In the genomic region with DNA sequence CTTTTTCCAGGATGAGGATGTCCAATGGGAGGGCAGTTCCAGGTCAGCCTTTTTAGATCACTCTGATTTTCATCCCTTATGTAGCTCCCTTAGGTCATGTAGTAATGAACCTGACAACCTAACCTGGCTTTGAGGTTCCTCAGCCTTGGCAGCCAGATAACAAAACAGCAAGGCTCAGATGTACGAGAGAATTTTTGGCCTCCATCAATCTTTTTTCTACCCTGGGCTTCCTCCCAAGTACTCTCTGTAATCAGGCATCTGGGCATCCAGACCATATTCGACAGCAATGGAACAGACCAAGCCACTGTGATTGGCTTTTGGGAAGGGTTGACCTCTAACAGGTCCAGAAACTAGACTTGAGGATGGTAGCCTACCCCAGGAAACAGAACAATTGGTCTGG, we compare ENCODE assay signal across 37 cellular contexts. TPM values are rescaled to one million over a fixed set of nuclear protein-coding genes. Genes with fewer than 3 reads are reported as not detected.
"Had no signal": no experiment of that assay in that cellular context is flagged by ENCODE, and none has a peak within 500 bp of the region (broad histone marks: within the 10 kb centered on the region; RNA-seq: fewer than 3 reads in every experiment).

No MANE protein-coding gene starts in this region.

- H3K27ac Mint-ChIP-seq: activated B cell treated with CpG ODN at 0.5 μM for 24 hours; activated CD4-positive, alpha-beta memory T cell treated with anti-CD3 and anti-CD28 coated beads for 36 hours; activated CD8-positive, alpha-beta T cell treated with anti-CD3 and anti-CD28 coated beads for 36 hours; activated naive CD4-positive, alpha-beta T cell treated with anti-CD3 and anti-CD28 coated beads for 36 hours; activated naive CD4-positive, alpha-beta T cell treated with anti-CD3 and anti-CD28 coated beads, Interleukin-2, amount 50 U/mL, for 72 hours; activated naive CD8-positive, alpha-beta T cell treated with anti-CD3 and anti-CD28 coated beads for 36 hours; activated T-cell treated with anti-CD3 and anti-CD28 coated beads, Interleukin-2, amount 50 U/mL, for 72 hours; activated T-helper 1 cell treated with anti-CD3 and anti-CD28 coated beads, Interleukin-12 subunit alpha, Interleukin-12 subunit beta, Interleukin-2, Interleukin-4 antibody, amounts not matched to agents 30 ng/mL and 10 ng/mL and 1 ng/mL, durations not matched to agents 14 hours and 24 hours and 36 hours; activated T-helper 17 cell treated with anti-CD3 and anti-CD28 coated beads, Interleukin-2, amount 50 U/mL, for 72 hours; T-helper 1 cell treated with Interleukin-12 subunit alpha and Interleukin-12 subunit beta and Interleukin-4 antibody, amounts not matched to agents 30 μg/mL and 1 μg/mL, for 36 hours; T-helper 2 cell treated with Interferon-gamma antibody and Interleukin-4, amounts not matched to agents 5 μg/mL and 100 μg/mL, for 36 hours had no signal

- H3K36me3 ChIP-seq: adrenal gland, brain microvascular endothelial cell, breast epithelium had no signal

- H3K9me3 Mint-ChIP-seq: activated B cell treated with CpG ODN at 0.5 μM for 24 hours; activated CD4-positive, alpha-beta memory T cell treated with anti-CD3 and anti-CD28 coated beads for 36 hours; activated CD8-positive, alpha-beta T cell treated with anti-CD3 and anti-CD28 coated beads for 36 hours; activated naive CD4-positive, alpha-beta T cell treated with anti-CD3 and anti-CD28 coated beads for 36 hours; activated naive CD4-positive, alpha-beta T cell treated with anti-CD3 and anti-CD28 coated beads, Interleukin-2, amount 50 U/mL, for 72 hours; activated naive CD8-positive, alpha-beta T cell treated with anti-CD3 and anti-CD28 coated beads for 36 hours; activated T-cell treated with anti-CD3 and anti-CD28 coated beads, Interleukin-2, amount 50 U/mL, for 4 hours; activated T-cell treated with anti-CD3 and anti-CD28 coated beads, Interleukin-2, amount 50 U/mL, for 72 hours; activated T-helper 1 cell treated with anti-CD3 and anti-CD28 coated beads, Interleukin-12 subunit alpha, Interleukin-12 subunit beta, Interleukin-2, Interleukin-4 antibody, amounts not matched to agents 30 ng/mL and 10 ng/mL and 1 ng/mL, durations not matched to agents 14 hours and 24 hours and 36 hours; activated T-helper 17 cell treated with anti-CD3 and anti-CD28 coated beads, Interleukin-2, amount 50 U/mL, for 72 hours; T-helper 1 cell treated with Interleukin-12 subunit alpha and Interleukin-12 subunit beta and Interleukin-4 antibody, amounts not matched to agents 30 μg/mL and 1 μg/mL, for 36 hours; T-helper 2 cell treated with Interferon-gamma antibody and Interleukin-4, amounts not matched to agents 5 μg/mL and 100 μg/mL, for 36 hours had no signal

- DNase-seq: activated B cell treated with CpG ODN at 0.5 μM for 24 hours; activated CD4-positive, alpha-beta memory T cell treated with anti-CD3 and anti-CD28 coated beads for 36 hours; activated CD4-positive, alpha-beta T cell treated with anti-CD3 and anti-CD28 coated beads for 48 hours; activated CD4-positive, alpha-beta T cell treated with anti-CD3 and anti-CD28 coated beads, Interleukin-2, amount 50 U/mL, for 1 hour; activated CD4-positive, alpha-beta T cell treated with anti-CD3 and anti-CD28 coated beads, Interleukin-2, amount 50 U/mL, for 4 hours; activated CD4-positive, CD25-positive, alpha-beta regulatory T cell treated with anti-CD3 and anti-CD28 coated beads, Interleukin-2, amount 50 U/mL, for 72 hours; activated CD8-positive, alpha-beta memory T cell treated with anti-CD3 and anti-CD28 coated beads, Interleukin-2, amount 50 U/mL, for 4 hours; activated CD8-positive, alpha-beta T cell treated with anti-CD3 and anti-CD28 coated beads for 36 hours; activated effector memory CD4-positive, alpha-beta T cell treated with anti-CD3 and anti-CD28 coated beads, Interleukin-2, amount 50 U/mL, for 16 hours; activated gamma-delta T cell treated with Interleukin-2 at 50 U/mL for 16 hours; activated naive CD4-positive, alpha-beta T cell; activated naive CD4-positive, alpha-beta T cell treated with anti-CD3 and anti-CD28 coated beads for 36 hours; activated naive CD4-positive, alpha-beta T cell treated with anti-CD3 and anti-CD28 coated beads, Interleukin-2, amount 50 U/mL, for 16 hours; activated naive CD8-positive, alpha-beta T cell treated with anti-CD3 and anti-CD28 coated beads for 36 hours; activated T-cell treated with anti-CD3 and anti-CD28 coated beads for 4 hours; activated T-cell treated with anti-CD3 and anti-CD28 coated beads, Interleukin-2, amount 50 U/mL, for 1 hour; activated T-cell treated with anti-CD3 and anti-CD28 coated beads, Interleukin-2, amount 50 U/mL, for 4 hours; activated T-cell treated with anti-CD3 and anti-CD28 coated beads, Interleukin-2, amount 50 U/mL, for 72 hours; adrenal gland; amniotic stem cell; aorta; body of pancreas; brain microvascular endothelial cell; central memory CD4-positive, alpha-beta T cell; T-helper 1 cell; T-helper 2 cell; T-helper 9 cell had no signal

- ATAC-seq: activated CD8-positive, alpha-beta T cell treated with anti-CD3 and anti-CD28 coated beads for 36 hours; activated naive CD4-positive, alpha-beta T cell treated with anti-CD3 and anti-CD28 coated beads, Interleukin-2, amount 50 U/mL, for 72 hours; activated T-cell treated with anti-CD3 and anti-CD28 coated beads, Interleukin-2, amount 50 U/mL, for 4 hours; activated T-cell treated with anti-CD3 and anti-CD28 coated beads, Interleukin-2, amount 50 U/mL, for 72 hours; activated T-helper 17 cell treated with anti-CD3 and anti-CD28 coated beads, Interleukin-2, amount 50 U/mL, for 72 hours; body of pancreas had no signal

- H3K4me1 ChIP-seq: adrenal gland, body of pancreas, breast epithelium had no signal

- H3K4me1 Mint-ChIP-seq: activated B cell treated with CpG ODN at 0.5 μM for 24 hours; activated naive CD8-positive, alpha-beta T cell treated with anti-CD3 and anti-CD28 coated beads for 36 hours; activated T-helper 17 cell treated with anti-CD3 and anti-CD28 coated beads, Interleukin-2, amount 50 U/mL, for 72 hours had no signal

- H3K27me3 ChIP-seq: adrenal gland, body of pancreas, brain microvascular endothelial cell, breast epithelium had no signal

- H3K36me3 Mint-ChIP-seq: activated CD4-positive, alpha-beta memory T cell treated with anti-CD3 and anti-CD28 coated beads for 36 hours; activated naive CD4-positive, alpha-beta T cell treated with anti-CD3 and anti-CD28 coated beads, Interleukin-2, amount 50 U/mL, for 72 hours; activated naive CD8-positive, alpha-beta T cell treated with anti-CD3 and anti-CD28 coated beads for 36 hours had no signal

- FAIRE-seq: astrocyte, TTC549 had no signal

- H3K4me3 ChIP-seq: adrenal gland, body of pancreas, breast epithelium had no signal

- H3K4me3 Mint-ChIP-seq: activated B cell treated with CpG ODN at 0.5 μM for 24 hours; activated CD4-positive, alpha-beta memory T cell treated with anti-CD3 and anti-CD28 coated beads for 36 hours; activated CD8-positive, alpha-beta T cell treated with anti-CD3 and anti-CD28 coated beads for 36 hours; activated naive CD4-positive, alpha-beta T cell treated with anti-CD3 and anti-CD28 coated beads for 36 hours; activated naive CD8-positive, alpha-beta T cell treated with anti-CD3 and anti-CD28 coated beads for 36 hours; activated T-cell treated with anti-CD3 and anti-CD28 coated beads, Interleukin-2, amount 50 U/mL, for 4 hours; activated T-cell treated with anti-CD3 and anti-CD28 coated beads, Interleukin-2, amount 50 U/mL, for 72 hours; activated T-helper 1 cell treated with anti-CD3 and anti-CD28 coated beads, Interleukin-12 subunit alpha, Interleukin-12 subunit beta, Interleukin-2, Interleukin-4 antibody, amounts not matched to agents 30 ng/mL and 10 ng/mL and 1 ng/mL, durations not matched to agents 14 hours and 24 hours and 36 hours; activated T-helper 17 cell treated with anti-CD3 and anti-CD28 coated beads, Interleukin-2, amount 50 U/mL, for 72 hours; T-helper 1 cell treated with Interleukin-12 subunit alpha and Interleukin-12 subunit beta and Interleukin-4 antibody, amounts not matched to agents 30 μg/mL and 1 μg/mL, for 36 hours; T-helper 2 cell treated with Interferon-gamma antibody and Interleukin-4, amounts not matched to agents 5 μg/mL and 100 μg/mL, for 36 hours had no signal

- H3K9me3 ChIP-seq: adrenal gland, body of pancreas, breast epithelium had no signal

RNA-seq across cellular contexts. Expression of a gene that starts 38.6 kb away (rescaled TPM):
- total RNA-seq: activated B cell treated with CpG ODN at 0.5 μM for 24 hours; activated CD4-positive, alpha-beta memory T cell treated with anti-CD3 and anti-CD28 coated beads for 36 hours; activated CD8-positive, alpha-beta memory T cell treated with anti-CD3 and anti-CD28 coated beads for 36 hours; activated CD8-positive, alpha-beta T cell treated with anti-CD3 and anti-CD28 coated beads for 36 hours; activated naive CD4-positive, alpha-beta T cell treated with anti-CD3 and anti-CD28 coated beads for 36 hours; activated naive CD4-positive, alpha-beta T cell treated with anti-CD3 and anti-CD28 coated beads, Interleukin-2, amount 50 U/mL, for 72 hours; activated naive CD8-positive, alpha-beta T cell treated with anti-CD3 and anti-CD28 coated beads for 36 hours; activated T-cell treated with anti-CD3 and anti-CD28 coated beads, Interleukin-2, amount 50 U/mL, for 4 hours; activated T-cell treated with anti-CD3 and anti-CD28 coated beads, Interleukin-2, amount 50 U/mL, for 72 hours; activated T-helper 1 cell treated with anti-CD3 and anti-CD28 coated beads, Interleukin-12 subunit alpha, Interleukin-12 subunit beta, Interleukin-2, Interleukin-4 antibody, amounts not matched to agents 30 ng/mL and 10 ng/mL and 1 ng/mL, durations not matched to agents 14 hours and 24 hours and 36 hours; activated T-helper 17 cell treated with anti-CD3 and anti-CD28 coated beads, Interleukin-2, amount 50 U/mL, for 72 hours; cardiac septum had no signal
